ENCODE assay signal across 9 cellular contexts in the genomic region with DNA sequence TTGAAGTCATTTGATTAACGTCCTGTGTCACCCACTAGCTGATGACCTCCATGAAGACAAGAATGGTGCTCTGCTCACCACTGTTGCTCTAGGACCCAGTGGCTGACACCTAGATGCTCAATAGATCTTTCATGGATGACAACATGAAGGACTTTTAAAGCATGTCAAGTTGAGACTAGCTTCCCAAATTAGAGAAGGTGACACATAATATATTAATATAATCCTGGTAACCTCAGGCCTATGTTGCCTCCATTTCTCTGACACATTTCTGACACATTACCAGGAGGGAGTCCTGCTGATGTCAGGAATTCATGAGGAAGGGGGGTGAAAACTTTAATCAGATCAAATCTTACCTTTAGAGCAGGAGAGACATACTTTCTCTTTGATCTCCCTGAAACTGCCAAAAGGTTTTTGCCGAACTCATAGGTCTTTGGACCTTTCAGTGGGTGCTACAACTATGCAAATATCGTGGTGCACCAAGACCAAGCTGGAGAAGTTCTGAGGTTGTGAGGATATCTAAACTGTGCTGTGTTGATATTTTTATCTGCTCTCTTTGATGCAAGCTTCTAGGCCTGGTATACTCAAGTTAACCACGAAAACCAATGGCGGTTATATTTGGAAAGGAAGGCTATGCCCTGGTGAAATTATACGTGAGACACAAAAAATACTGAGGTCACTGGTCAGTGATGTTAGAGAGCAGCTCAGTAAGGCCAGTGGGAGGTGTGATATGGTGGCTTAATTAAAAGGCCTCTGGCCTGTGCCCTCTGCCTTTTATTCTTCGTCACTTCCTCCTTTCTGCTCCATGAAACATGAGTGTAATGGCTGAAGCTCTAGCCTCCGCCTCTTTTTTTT. TPM values are rescaled to one million over a fixed set of nuclear protein-coding genes. Genes with fewer than 3 reads are reported as not detected.
DNase-seq lines count a peak whose midpoint lies in the region; ATAC-seq, FAIRE-seq and TF ChIP-seq lines count a peak whose summit lies in the region.
"Had no signal": no experiment of that assay in that cellular context is flagged by ENCODE, and none has a peak within 500 bp of the region (broad histone marks: within the 10 kb centered on the region; RNA-seq: fewer than 3 reads in every experiment).

No MANE protein-coding gene starts in this region.

- no peak overlapping the region for H3K23ac ChIP-seq in mesendoderm (ENCODE audit: low read length)

- no peak overlapping the region for H3K18ac ChIP-seq in mesendoderm (ENCODE audit: low read length)

- DNase-seq in GM12892 (ENCODE audit: insufficient read length) (no peak), astrocyte of the hippocampus (ENCODE audit: low read depth, low spot score) (peak; percentile 48), hepatocyte (ENCODE audit: low spot score) (no peak), middle frontal gyrus (ENCODE audit: extremely low spot score, low spot score) (no peak), mesendoderm (no peak), cerebellar cortex (ENCODE audit: low spot score) (no peak)
- DNase-seq: activated CD4-positive, alpha-beta T cell treated with anti-CD3 and anti-CD28 coated beads, Interleukin-2, amount 50 U/mL, for 1 hour had no signal

- H3K56ac ChIP-seq in mesendoderm (ENCODE audit: low read length) = no peak overlapping the region

- H3K4me2 ChIP-seq in hepatocyte (no peak overlapping the region), mesendoderm (ENCODE audit: low read length) (no peak overlapping the region)

- H3K79me2 ChIP-seq in hepatocyte (no peaks in the 10 kb centered on the region), mesendoderm (ENCODE audit: control insufficient read depth, insufficient read depth, low read length) (no peaks in the 10 kb centered on the region)

- no peak overlapping the region for H2AFZ ChIP-seq in hepatocyte

- no peak overlapping the region for H2BK15ac ChIP-seq in mesendoderm (replicated peaks; ENCODE audit: low read depth)

- FAIRE-seq in GM12892 (lab: Jason Lieb, UNC) = peak; percentile 99

- no peak overlapping the region for H4K5ac ChIP-seq in mesendoderm (ENCODE audit: low read length)

- no peak overlapping the region for H2BK5ac ChIP-seq in mesendoderm (ENCODE audit: low read length)

- peak; percentile 93 for ATAC-seq in GM21367 (IDR thresholded peaks at IDR 0.05; ENCODE audit: unreplicated experiment)
- ATAC-seq in HG03457 (IDR thresholded peaks at IDR 0.05; ENCODE audit: unreplicated experiment) = peak; percentile 91

- no peak overlapping the region for H3K27ac ChIP-seq in hepatocyte
- H3K27ac ChIP-seq in mesendoderm (ENCODE audit: low read depth, low read length) = no peak overlapping the region

- no peaks in the 10 kb centered on the region for H4K20me1 ChIP-seq in hepatocyte (ENCODE audit: insufficient read depth, poor library complexity, severe bottlenecking)

- H3K79me1 ChIP-seq in mesendoderm (ENCODE audit: low read length) = no peaks in the 10 kb centered on the region

- H3K36me3 ChIP-seq in hepatocyte (replicated peaks; ENCODE audit: insufficient read depth, low read depth) (no peaks in the 10 kb centered on the region), mesendoderm (ENCODE audit: control insufficient read depth, insufficient read depth, low read length) (no peaks in the 10 kb centered on the region)

- WGBS in hepatocyte (ENCODE audit: low lambda C conversion rate, missing lambda C conversion rate) = 93% methylated on average over 8 of the region's 8 CpGs
- no CpG with 5 or more reads among the region's 8 CpGs for WGBS in mesendoderm (ENCODE audit: extremely low coverage, insufficient coverage, low lambda C conversion rate)

- TF ChIP-seq POLR2A in GM12892 (IDR thresholded peaks at IDR 0.05; ENCODE audit: low read depth, low read length) = no peak

- no peak overlapping the region for H3K4ac ChIP-seq in mesendoderm (ENCODE audit: low read depth, low read length)

- no peak overlapping the region for H2AK5ac ChIP-seq in mesendoderm (ENCODE audit: low read length)

- no peaks in the 10 kb centered on the region for H3K9me2 ChIP-seq in hepatocyte (replicated peaks; ENCODE audit: insufficient read depth)

- no peak overlapping the region for H4K8ac ChIP-seq in mesendoderm (ENCODE audit: low read depth, low read length)

- no peak overlapping the region for H3K9ac ChIP-seq in mesendoderm (ENCODE audit: low read length)

- H3K4me1 ChIP-seq in hepatocyte (ENCODE audit: insufficient read depth) (no peaks in the 10 kb centered on the region), mesendoderm (ENCODE audit: control insufficient read depth, low read depth, low read length) (no peaks in the 10 kb centered on the region)

- no peak overlapping the region for H2BK120ac ChIP-seq in mesendoderm (ENCODE audit: low read depth, low read length)

- H3K27me3 ChIP-seq in hepatocyte (no peaks in the 10 kb centered on the region), mesendoderm (ENCODE audit: insufficient read depth, low read length, poor library complexity) (no peaks in the 10 kb centered on the region)

- no peak for TF ChIP-seq CTCF in hepatocyte (IDR thresholded peaks at IDR 0.05; ENCODE audit: poor library complexity)

- no peaks in the 10 kb centered on the region for H3K9me3 ChIP-seq in hepatocyte (ENCODE audit: low read depth)

- H3K4me3 ChIP-seq in hepatocyte = no peak overlapping the region
- no peak overlapping the region for H3K4me3 ChIP-seq in mesendoderm (ENCODE audit: low read length)

RNA-seq across cellular contexts. Expression of a gene that starts 13.2 kb away (rescaled TPM):
- polyA plus RNA-seq in GM12892 (2012; ENCODE audit: missing spikeins) = 49.2 TPM
- 3.4 and 4.1 TPM in 2 replicates for total RNA-seq in hepatocyte
- polyA plus RNA-seq in hepatocyte = 1.8 and 3.6 TPM in 2 replicates
- polyA plus RNA-seq in mesendoderm (2013, experiment 1 of 2) = 2.4 TPM
- polyA plus RNA-seq in mesendoderm (2013, experiment 2 of 2) = 2.3 TPM
